In the genomic region with DNA sequence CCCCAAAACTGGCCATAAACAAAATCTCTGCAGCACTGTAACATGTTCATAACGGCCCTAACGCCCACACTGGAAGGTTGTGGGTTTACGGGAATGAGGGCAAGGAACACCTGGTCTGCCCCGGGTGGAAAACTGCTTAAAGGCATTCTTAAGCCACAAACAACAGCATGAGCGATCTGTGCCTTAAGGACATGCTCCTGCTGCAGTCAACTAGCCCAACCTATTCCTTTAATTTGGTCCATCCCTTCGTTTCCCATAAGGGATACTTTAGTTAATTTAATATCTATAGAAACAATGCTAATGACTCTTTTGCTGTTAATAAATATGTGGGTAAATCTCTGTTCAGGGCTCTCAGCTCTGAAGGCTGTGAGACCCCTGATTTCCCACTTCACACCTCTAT, we compare ENCODE assay signal across 2 cellular contexts. TPM values are rescaled to one million over a fixed set of nuclear protein-coding genes. Genes with fewer than 3 reads are reported as not detected.
"Had no signal": no experiment of that assay in that cellular context is flagged by ENCODE, and none has a peak within 500 bp of the region (broad histone marks: within the 10 kb centered on the region; RNA-seq: fewer than 3 reads in every experiment).

No MANE protein-coding gene starts in this region.

RNA-seq across cellular contexts. Expression of a gene that starts 11.1 kb away (rescaled TPM):
- total RNA-seq: MCF 10A, NCI-H460 had no signal
